Comparison of ENCODE assay signal across 5 cellular contexts in genomic region chr19:16762031-16762430, GRCh38. TPM values are rescaled to one million over a fixed set of nuclear protein-coding genes. Genes with fewer than 3 reads are reported as not detected.
"Had no signal": no experiment of that assay in that cellular context is flagged by ENCODE, and none has a peak within 500 bp of the region (broad histone marks: within the 10 kb centered on the region; RNA-seq: fewer than 3 reads in every experiment).

No MANE protein-coding gene starts in this region.

RNA-seq across cellular contexts. Expression of gene NWD1, which starts 42.4 kb away (rescaled TPM):
- total RNA-seq: endothelial cell of umbilical vein; epithelial cell of proximal tubule; fibroblast of lung; lung microvascular endothelial cell; naive thymus-derived CD8-positive, alpha-beta T cell had no signal
- polyA plus RNA-seq: endothelial cell of umbilical vein; fibroblast of lung; naive thymus-derived CD8-positive, alpha-beta T cell had no signal
